Comparison of ENCODE assay signal across 1 cellular context in genomic region chr10:21496285-21497176, GRCh38.
TF ChIP-seq lines count a peak whose summit lies in the region.

No MANE protein-coding gene starts in this region.

TF ChIP-seq in HepG2, 621 proteins besides CTCF, POLR2A, EP300 and RAD21 (continued from another document and continues in another):
- TF ChIP-seq ZNF17 (CRISPR knock-in tag; IDR thresholded peaks at IDR 0.05) = no peak
- no peak; the same call in none of the 2 replicates for TF ChIP-seq ZNF777 (CRISPR knock-in tag; IDR thresholded peaks at IDR 0.05)
- peak; percentile 72; the same call in 1 of the 2 replicates for TF ChIP-seq NKX3-1 (CRISPR knock-in tag; IDR thresholded peaks at IDR 0.05)
- TF ChIP-seq SUZ12 (IDR thresholded peaks at IDR 0.05; ENCODE audit: low read depth, low read length) = no peak
- no peak; the same call in 1 of the 2 replicates for TF ChIP-seq ZNF724P (CRISPR knock-in tag; IDR thresholded peaks at IDR 0.05; ENCODE audit: borderline replicate concordance)
- no peak; the same call in 1 of the 2 replicates for TF ChIP-seq SP2 (CRISPR knock-in tag; IDR thresholded peaks at IDR 0.05)
- TF ChIP-seq SNAPC4 (CRISPR knock-in tag; IDR thresholded peaks at IDR 0.05) = no peak; the same call in 1 of the 2 replicates
- no peak for TF ChIP-seq EHMT2 (IDR thresholded peaks at IDR 0.05; ENCODE audit: borderline replicate concordance, low read depth, low read length)
- TF ChIP-seq ZFP82 (CRISPR knock-in tag; IDR thresholded peaks at IDR 0.05; ENCODE audit: borderline replicate concordance) = no peak
- TF ChIP-seq ZKSCAN1 (IDR thresholded peaks at IDR 0.05; ENCODE audit: low read length) = no peak
- TF ChIP-seq KDM3A (CRISPR knock-in tag; IDR thresholded peaks at IDR 0.05; ENCODE audit: low read depth) = no peak
- TF ChIP-seq AGO2 (optimal IDR thresholded peaks at IDR 0.05; ENCODE audit: low read depth, low read length) = peak; percentile 98
- peak; percentile 68 to 93 for TF ChIP-seq HMGXB4 (CRISPR knock-in tag; IDR thresholded peaks at IDR 0.05; ENCODE audit: borderline replicate concordance in 1 of 2, low read depth in 1 of 2)
- peak; percentile 28 for TF ChIP-seq ZZZ3 (CRISPR knock-in tag; IDR thresholded peaks at IDR 0.05; ENCODE audit: borderline replicate concordance)
- peak; percentile 71 for TF ChIP-seq ZNF776 (CRISPR knock-in tag; IDR thresholded peaks at IDR 0.05)
- no peak for TF ChIP-seq IKZF5 (CRISPR knock-in tag; IDR thresholded peaks at IDR 0.05)
- no peak for TF ChIP-seq KLF9 (CRISPR knock-in tag; IDR thresholded peaks at IDR 0.05; ENCODE audit: low read depth)
- peak; percentile 63; the same call in 1 of the 2 replicates for TF ChIP-seq ZBTB39 (CRISPR knock-in tag; IDR thresholded peaks at IDR 0.05)
- no peak; the same call in none of the 2 replicates for TF ChIP-seq ZMAT3 (CRISPR knock-in tag; conservative IDR thresholded peaks at IDR 0.05)
- no peak for TF ChIP-seq RFX3 (CRISPR knock-in tag; IDR thresholded peaks at IDR 0.05)
- no peak for TF ChIP-seq ZFYVE20 (CRISPR knock-in tag; IDR thresholded peaks at IDR 0.05; ENCODE audit: borderline replicate concordance, low read depth)
- TF ChIP-seq KDM1A (CRISPR knock-in tag; IDR thresholded peaks at IDR 0.05) = no peak
- TF ChIP-seq WIZ (CRISPR knock-in tag; IDR thresholded peaks at IDR 0.05) = no peak
- TF ChIP-seq TEAD2 (CRISPR knock-in tag; IDR thresholded peaks at IDR 0.05) = peak; percentile 43; the same call in 1 of the 2 replicates
- no peak for TF ChIP-seq FIP1L1 (IDR thresholded peaks at IDR 0.05; ENCODE audit: borderline replicate concordance, insufficient read depth, low read depth, low read length)
- no peak; the same call in 1 of the 2 replicates for TF ChIP-seq CCDC6 (CRISPR knock-in tag; IDR thresholded peaks at IDR 0.05)
- no peak for TF ChIP-seq ZNF3 (CRISPR knock-in tag; IDR thresholded peaks at IDR 0.05)
- TF ChIP-seq ELF1 (CRISPR knock-in tag; IDR thresholded peaks at IDR 0.05) = no peak
- TF ChIP-seq RBM39 (IDR thresholded peaks at IDR 0.05; ENCODE audit: low read depth, low read length, poor library complexity, severe bottlenecking) = peak; percentile 41
- TF ChIP-seq ZNF451 (CRISPR knock-in tag; IDR thresholded peaks at IDR 0.05) = 0 out of 2 replicates have a peak, but pooled peaks have one; percentile 45
- no peak for TF ChIP-seq CERS6 (CRISPR knock-in tag; IDR thresholded peaks at IDR 0.05)
- TF ChIP-seq NPAS2 (CRISPR knock-in tag; IDR thresholded peaks at IDR 0.05; ENCODE audit: borderline replicate concordance) = no peak
- no peak for TF ChIP-seq ZNF543 (CRISPR knock-in tag; IDR thresholded peaks at IDR 0.05)
- no peak for TF ChIP-seq NONO (IDR thresholded peaks at IDR 0.05)
- 0 out of 2 replicates have a peak, but pooled peaks have one; percentile 46 for TF ChIP-seq NONO (CRISPR knock-in tag; conservative IDR thresholded peaks at IDR 0.05)
- peak in 1 of 2 experiments; percentile 43; a peak in 1 of 4 replicates for TF ChIP-seq KLF16 (CRISPR knock-in tag; IDR thresholded peaks at IDR 0.05)
- no peak for TF ChIP-seq DRAP1 (CRISPR knock-in tag; IDR thresholded peaks at IDR 0.05)
- TF ChIP-seq TIGD3 (CRISPR knock-in tag; IDR thresholded peaks at IDR 0.05; ENCODE audit: borderline replicate concordance) = no peak
- TF ChIP-seq ISX (CRISPR knock-in tag; conservative IDR thresholded peaks at IDR 0.05) = no peak
- no peak for TF ChIP-seq POLR2AphosphoS2 (IDR thresholded peaks at IDR 0.05; ENCODE audit: low read depth, low read length)
- 0 out of 2 replicates have a peak, but pooled peaks have one; percentile 63 for TF ChIP-seq ZNF703 (CRISPR knock-in tag; IDR thresholded peaks at IDR 0.05; ENCODE audit: borderline replicate concordance)
- no peak for TF ChIP-seq KLF11 (CRISPR knock-in tag; IDR thresholded peaks at IDR 0.05)
- TF ChIP-seq LBX2 (CRISPR knock-in tag; IDR thresholded peaks at IDR 0.05; ENCODE audit: borderline replicate concordance) = no peak; the same call in 1 of the 2 replicates
- TF ChIP-seq ZNF577 (CRISPR knock-in tag; IDR thresholded peaks at IDR 0.05; ENCODE audit: borderline replicate concordance, low read depth) = peak; percentile 76; the same call in 1 of the 2 replicates
- no peak; the same call in 1 of the 2 replicates for TF ChIP-seq KLF6 (CRISPR knock-in tag; IDR thresholded peaks at IDR 0.05)
- TF ChIP-seq ATF2 (CRISPR knock-in tag; IDR thresholded peaks at IDR 0.05) = 0 out of 2 replicates have a peak, but pooled peaks have one; percentile 8
- peak; percentile 92 for TF ChIP-seq ASH2L (IDR thresholded peaks at IDR 0.05; ENCODE audit: insufficient read length, low read depth, low read length)
- TF ChIP-seq ZNF672 (CRISPR knock-in tag; IDR thresholded peaks at IDR 0.05) = 0 out of 2 replicates have a peak, but pooled peaks have one; percentile 50
- TF ChIP-seq ZNF747 (CRISPR knock-in tag; IDR thresholded peaks at IDR 0.05; ENCODE audit: borderline replicate concordance) = peak; percentile 45; the same call in 1 of the 2 replicates
- TF ChIP-seq HDAC1 (CRISPR knock-in tag; IDR thresholded peaks at IDR 0.05) = no peak
- TF ChIP-seq MTA3 (CRISPR knock-in tag; IDR thresholded peaks at IDR 0.05) = no peak
- TF ChIP-seq ZNF709 (CRISPR knock-in tag; IDR thresholded peaks at IDR 0.05) = peak; percentile 63
- TF ChIP-seq SALL2 (CRISPR knock-in tag; IDR thresholded peaks at IDR 0.05) = no peak
- no peak for TF ChIP-seq NBN (conservative IDR thresholded peaks at IDR 0.05)
- no peak for TF ChIP-seq ZNF276 (CRISPR knock-in tag; IDR thresholded peaks at IDR 0.05; ENCODE audit: low read depth)
